Comparison of ENCODE assay signal across 8 cellular contexts in the genomic region with DNA sequence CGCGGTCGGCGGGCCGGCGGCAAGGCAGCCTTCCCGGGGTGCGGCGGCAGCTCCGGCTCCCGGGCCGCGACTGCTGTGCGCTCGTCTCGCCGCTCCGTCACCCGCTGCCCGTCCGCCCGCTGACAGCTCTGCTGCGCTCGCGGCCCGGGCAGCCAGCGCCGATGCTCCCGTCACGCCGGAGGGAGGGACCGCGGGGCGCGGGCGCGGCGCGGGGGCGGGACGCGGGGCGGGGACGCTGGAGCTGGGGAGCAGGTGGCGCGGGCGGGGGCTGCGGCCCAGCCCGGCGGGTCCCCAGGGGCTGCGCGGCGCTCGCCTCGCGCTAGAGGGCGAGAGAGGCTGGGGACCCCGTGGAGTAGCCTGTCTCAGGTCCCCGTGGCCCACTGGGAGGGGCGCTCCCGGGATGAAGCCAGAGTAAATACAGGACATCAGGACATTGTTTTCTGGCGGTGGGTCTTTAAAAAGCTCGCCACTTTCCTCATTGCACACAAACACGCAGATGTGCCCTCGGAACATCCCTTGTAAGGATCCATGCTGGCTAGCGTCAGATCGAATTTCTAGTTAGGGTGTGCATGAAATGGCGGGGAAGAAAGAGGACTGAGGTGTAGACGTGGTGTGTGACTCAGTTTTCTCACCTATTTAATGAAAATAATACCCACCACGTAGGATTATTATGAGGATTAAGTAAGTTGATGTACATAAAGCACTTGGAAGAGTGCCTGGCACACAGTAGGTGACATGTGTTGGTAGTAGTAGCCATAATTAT. TPM values are rescaled to one million over a fixed set of nuclear protein-coding genes. Genes with fewer than 3 reads are reported as not detected.
DNase-seq lines count a peak whose midpoint lies in the region; ATAC-seq and TF ChIP-seq lines count a peak whose summit lies in the region.

A gene with protein sequence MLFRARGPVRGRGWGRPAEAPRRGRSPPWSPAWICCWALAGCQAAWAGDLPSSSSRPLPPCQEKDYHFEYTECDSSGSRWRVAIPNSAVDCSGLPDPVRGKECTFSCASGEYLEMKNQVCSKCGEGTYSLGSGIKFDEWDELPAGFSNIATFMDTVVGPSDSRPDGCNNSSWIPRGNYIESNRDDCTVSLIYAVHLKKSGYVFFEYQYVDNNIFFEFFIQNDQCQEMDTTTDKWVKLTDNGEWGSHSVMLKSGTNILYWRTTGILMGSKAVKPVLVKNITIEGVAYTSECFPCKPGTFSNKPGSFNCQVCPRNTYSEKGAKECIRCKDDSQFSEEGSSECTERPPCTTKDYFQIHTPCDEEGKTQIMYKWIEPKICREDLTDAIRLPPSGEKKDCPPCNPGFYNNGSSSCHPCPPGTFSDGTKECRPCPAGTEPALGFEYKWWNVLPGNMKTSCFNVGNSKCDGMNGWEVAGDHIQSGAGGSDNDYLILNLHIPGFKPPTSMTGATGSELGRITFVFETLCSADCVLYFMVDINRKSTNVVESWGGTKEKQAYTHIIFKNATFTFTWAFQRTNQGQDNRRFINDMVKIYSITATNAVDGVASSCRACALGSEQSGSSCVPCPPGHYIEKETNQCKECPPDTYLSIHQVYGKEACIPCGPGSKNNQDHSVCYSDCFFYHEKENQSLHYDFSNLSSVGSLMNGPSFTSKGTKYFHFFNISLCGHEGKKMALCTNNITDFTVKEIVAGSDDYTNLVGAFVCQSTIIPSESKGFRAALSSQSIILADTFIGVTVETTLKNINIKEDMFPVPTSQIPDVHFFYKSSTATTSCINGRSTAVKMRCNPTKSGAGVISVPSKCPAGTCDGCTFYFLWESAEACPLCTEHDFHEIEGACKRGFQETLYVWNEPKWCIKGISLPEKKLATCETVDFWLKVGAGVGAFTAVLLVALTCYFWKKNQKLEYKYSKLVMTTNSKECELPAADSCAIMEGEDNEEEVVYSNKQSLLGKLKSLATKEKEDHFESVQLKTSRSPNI (minus strand): TSS at position 130 of the 763 bp plus-strand sequence. CDS start 141 bp downstream, outside the sequence.

- TF ChIP-seq CTCF in GM13976 (IDR thresholded peaks at IDR 0.05; ENCODE audit: borderline replicate concordance, control extremely low read depth, extremely low read depth, insufficient read depth, missing control alignments) (peak; percentile 78), astrocyte of the spinal cord (IDR thresholded peaks at IDR 0.05; ENCODE audit: low read depth, low read length) (peak; percentile 40)

- intact Hi-C loops in sciatic nerve (cut with DNase I), result no loop called here

- peak; percentile 92 for DNase-seq in GM13976 (ENCODE audit: low spot score)
- peak; percentile 25 for DNase-seq in NCI-H1436 treated with DMSO at 0.1 percent for 48 hours (lab: John Stamatoyannopoulos, UW)
- DNase-seq in T-helper 9 cell, result peak; percentile 78
- DNase-seq in astrocyte of the spinal cord (ENCODE audit: low read depth, low spot score), result peak; percentile 13
- peak; percentile 8 to 93 (median 76) for DNase-seq in hypothalamus (lab: John Stamatoyannopoulos, UW)
- peak; percentile 76 for DNase-seq in sciatic nerve (ENCODE audit: low spot score)
- no peak for DNase-seq in AML-193 (lab: John Stamatoyannopoulos, UW)

- ATAC-seq in HG02759 (IDR thresholded peaks at IDR 0.05; ENCODE audit: unreplicated experiment) (peak; percentile 95), sciatic nerve (peak; percentile 95)

- peak within 1 kb of the TSS; percentile 44 for H3K4me3 ChIP-seq in astrocyte of the spinal cord (ENCODE audit: low read depth, low read length)

- in situ Hi-C loops in GM13976 (cut with MboI; ENCODE audit: low sequenced_read_pairs, unreplicated experiment), result no loop called here
- in situ Hi-C loops in astrocyte of the spinal cord (cut with HindIII; ENCODE audit: low sequenced_read_pairs), result no loop called here

RNA-seq across cellular contexts. Expression of the gene that starts here (rescaled TPM):
- 18.3 TPM for total RNA-seq in sciatic nerve

Comparison
In these comparisons a context has a peak if more than half of its experiments do, and no peak if none do; other contexts are left out.
1. DNase-seq: peak in GM13976 (single experiment), NCI-H1436 treated with DMSO at 0.1 percent for 48 hours (single experiment), T-helper 9 cell (single experiment), astrocyte of the spinal cord (single experiment), hypothalamus (51 of 51) and sciatic nerve (single experiment); none in AML-193 (0 of 2).